1 cellular context compared by ENCODE assay signal in the genomic region with DNA sequence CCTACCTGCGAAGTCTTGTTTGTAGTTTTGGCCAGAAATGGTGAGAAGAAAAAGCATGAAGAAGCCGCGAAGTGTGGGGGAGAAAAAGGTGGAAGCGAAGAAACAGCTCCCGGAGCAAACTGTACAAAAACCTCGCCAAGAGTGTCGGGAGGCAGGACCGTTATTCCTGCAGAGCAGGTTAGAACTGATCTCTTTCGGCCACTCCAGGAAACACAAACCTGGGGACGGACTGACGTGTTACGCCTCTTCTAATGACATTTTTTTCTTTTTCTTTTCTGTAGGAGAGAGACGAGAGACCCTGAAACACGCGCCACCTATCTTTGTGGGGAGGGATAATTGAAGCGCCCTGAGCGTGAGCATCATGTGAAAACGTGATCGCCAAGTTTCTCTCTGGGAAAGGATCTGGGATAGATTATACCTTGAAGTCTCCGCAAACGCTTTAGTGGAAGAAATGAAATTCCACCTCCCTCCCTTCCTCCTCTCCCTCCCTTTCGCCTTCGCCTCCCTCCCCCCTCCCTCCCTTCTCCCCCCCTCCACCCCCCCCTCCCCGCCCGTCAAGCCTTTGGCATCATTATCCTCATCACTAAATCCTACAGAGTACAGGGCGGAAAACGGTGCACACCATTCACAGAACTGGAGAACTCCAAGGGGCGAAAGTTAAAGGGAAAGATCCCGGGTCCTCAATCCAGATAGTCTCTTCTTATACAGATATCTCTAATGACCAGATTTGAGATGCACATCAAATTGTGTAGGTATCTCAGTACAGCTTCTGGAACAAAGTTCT.
A peak's percentile ranks its signal among the peaks of the same experiment; 100 is the strongest.
TF ChIP-seq lines count a peak whose summit lies in the region.

A gene (minus strand): TSS at position 186 of the 784 bp plus-strand sequence. CDS start 2,769 bp downstream, outside the sequence.

TF ChIP-seq in PFSK-1, 5 proteins besides CTCF, POLR2A, EP300 and RAD21 (continued from another document):
- TF ChIP-seq, protein P1, sequence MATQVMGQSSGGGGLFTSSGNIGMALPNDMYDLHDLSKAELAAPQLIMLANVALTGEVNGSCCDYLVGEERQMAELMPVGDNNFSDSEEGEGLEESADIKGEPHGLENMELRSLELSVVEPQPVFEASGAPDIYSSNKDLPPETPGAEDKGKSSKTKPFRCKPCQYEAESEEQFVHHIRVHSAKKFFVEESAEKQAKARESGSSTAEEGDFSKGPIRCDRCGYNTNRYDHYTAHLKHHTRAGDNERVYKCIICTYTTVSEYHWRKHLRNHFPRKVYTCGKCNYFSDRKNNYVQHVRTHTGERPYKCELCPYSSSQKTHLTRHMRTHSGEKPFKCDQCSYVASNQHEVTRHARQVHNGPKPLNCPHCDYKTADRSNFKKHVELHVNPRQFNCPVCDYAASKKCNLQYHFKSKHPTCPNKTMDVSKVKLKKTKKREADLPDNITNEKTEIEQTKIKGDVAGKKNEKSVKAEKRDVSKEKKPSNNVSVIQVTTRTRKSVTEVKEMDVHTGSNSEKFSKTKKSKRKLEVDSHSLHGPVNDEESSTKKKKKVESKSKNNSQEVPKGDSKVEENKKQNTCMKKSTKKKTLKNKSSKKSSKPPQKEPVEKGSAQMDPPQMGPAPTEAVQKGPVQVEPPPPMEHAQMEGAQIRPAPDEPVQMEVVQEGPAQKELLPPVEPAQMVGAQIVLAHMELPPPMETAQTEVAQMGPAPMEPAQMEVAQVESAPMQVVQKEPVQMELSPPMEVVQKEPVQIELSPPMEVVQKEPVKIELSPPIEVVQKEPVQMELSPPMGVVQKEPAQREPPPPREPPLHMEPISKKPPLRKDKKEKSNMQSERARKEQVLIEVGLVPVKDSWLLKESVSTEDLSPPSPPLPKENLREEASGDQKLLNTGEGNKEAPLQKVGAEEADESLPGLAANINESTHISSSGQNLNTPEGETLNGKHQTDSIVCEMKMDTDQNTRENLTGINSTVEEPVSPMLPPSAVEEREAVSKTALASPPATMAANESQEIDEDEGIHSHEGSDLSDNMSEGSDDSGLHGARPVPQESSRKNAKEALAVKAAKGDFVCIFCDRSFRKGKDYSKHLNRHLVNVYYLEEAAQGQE (IDR thresholded peaks at IDR 0.05; ENCODE audit: insufficient read depth in 1 of 2, low read depth in 2 of 2, low read length in 2 of 2), result no peak
- TF ChIP-seq SIN3A (IDR thresholded peaks at IDR 0.05; ENCODE audit: borderline replicate concordance, insufficient read depth, low read length) (peak; percentile 87; the same call in 1 of the 2 replicates), FOXP2 (optimal IDR thresholded peaks at IDR 0.05; ENCODE audit: borderline replicate concordance, extremely low read depth, extremely low read length, insufficient read depth) (no peak), POLR2AphosphoS5 (IDR thresholded peaks at IDR 0.05; ENCODE audit: low read depth, low read length) (peak; percentile 89)
